In the genomic region with DNA sequence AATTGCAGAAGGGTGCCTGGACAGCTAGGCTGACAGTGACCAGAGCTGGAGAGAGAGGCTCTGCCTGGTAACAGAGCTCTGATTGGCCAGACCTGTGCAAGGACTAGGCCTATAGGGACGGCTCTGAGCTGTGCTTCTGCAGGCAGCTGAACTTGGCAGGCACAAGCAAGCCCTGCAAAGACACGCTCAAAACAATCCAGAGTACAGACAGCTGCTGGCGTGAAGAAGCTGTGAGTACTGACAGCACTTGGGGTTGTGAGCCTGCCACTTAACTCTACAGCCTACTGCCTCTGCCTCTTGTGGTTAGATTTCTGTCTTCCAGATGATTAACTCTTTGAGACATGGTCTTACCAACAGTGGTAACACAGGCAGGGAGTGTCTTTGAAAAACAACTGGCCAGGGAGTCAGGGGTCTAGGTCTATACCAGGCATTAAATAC, we compare ENCODE assay signal across 8 cellular contexts.
DNase-seq lines count a peak whose midpoint lies in the region; FAIRE-seq and TF ChIP-seq lines count a peak whose summit lies in the region.

No MANE protein-coding gene starts in this region.

- no peaks in the 10 kb centered on the region for H3K79me2 ChIP-seq in keratinocyte (ENCODE audit: control insufficient read depth, insufficient read depth, low read length)

- no peaks in the 10 kb centered on the region for H3K27me3 ChIP-seq in keratinocyte (ENCODE audit: control insufficient read depth, extremely low read depth, insufficient read depth, low read length)

- H3K4me1 Mint-ChIP-seq in activated CD4-positive, alpha-beta T cell treated with anti-CD3 and anti-CD28 coated beads, Interleukin-2, amount 10 ng/mL, durations not matched to agents 24 days and 14 days: peaks cover 5% of the 10 kb centered on the region

- no peaks in the 10 kb centered on the region for H3K9me3 ChIP-seq in keratinocyte (ENCODE audit: control insufficient read depth, low read depth, low read length)

- H3K9me1 ChIP-seq in keratinocyte (ENCODE audit: control insufficient read depth, extremely low read depth, insufficient read depth, low read length): no peaks in the 10 kb centered on the region

- TF ChIP-seq CTCF in keratinocyte (optimal IDR thresholded peaks at IDR 0.05 in 1 of 3, IDR thresholded peaks at IDR 0.05 in 1 of 3, conservative IDR thresholded peaks at IDR 0.05 in 1 of 3; ENCODE audit: extremely low read depth in 1 of 3, insufficient read depth in 2 of 3, low read length in 3 of 3): no peak

- no peaks in the 10 kb centered on the region for H3K36me3 ChIP-seq in keratinocyte (ENCODE audit: control insufficient read depth in 2 of 2, extremely low read depth in 1 of 2, insufficient read depth in 2 of 2, low read length in 2 of 2)

- no peak overlapping the region for H3K4me3 Mint-ChIP-seq in activated CD4-positive, alpha-beta T cell treated with anti-CD3 and anti-CD28 coated beads, Interleukin-2, amount 10 ng/mL, durations not matched to agents 24 days and 14 days

- H3K9ac ChIP-seq in keratinocyte (ENCODE audit: control insufficient read depth, extremely low read depth, insufficient read depth, low read length): peak overlapping the region; percentile 15

- dilution Hi-C loops in keratinocyte (cut with MboI; ENCODE audit: extremely low pct_ligation_motif_present, low sequenced_read_pairs): no loop called here

- H3K27ac Mint-ChIP-seq in activated CD4-positive, alpha-beta T cell treated with anti-CD3 and anti-CD28 coated beads, Interleukin-2, amount 10 ng/mL, durations not matched to agents 24 days and 14 days: no peak overlapping the region

- H3K27me3 Mint-ChIP-seq in activated CD4-positive, alpha-beta T cell treated with anti-CD3 and anti-CD28 coated beads, Interleukin-2, amount 10 ng/mL, durations not matched to agents 24 days and 14 days: no peaks in the 10 kb centered on the region

- peak overlapping the region; percentile 58 for H3K4me2 ChIP-seq in keratinocyte (ENCODE audit: control insufficient read depth, extremely low read depth, insufficient read depth, low read depth, low read length)

- H3K4me1 ChIP-seq in keratinocyte (ENCODE audit: control insufficient read depth, extremely low read depth, insufficient read depth, low read length): peaks cover 11% of the 10 kb centered on the region

- H4K20me1 ChIP-seq in keratinocyte (ENCODE audit: control insufficient read depth, extremely low read depth, insufficient read depth, low read length): no peaks in the 10 kb centered on the region

- peak; percentile 63 for DNase-seq in activated CD4-positive, alpha-beta T cell treated with anti-CD3 and anti-CD28 coated beads, Interleukin-2, amount 10 ng/mL, durations not matched to agents 24 days and 14 days
- no peak for DNase-seq in activated CD4-positive, alpha-beta T cell treated with anti-CD3 and anti-CD28 coated beads for 4 hours
- DNase-seq in H54 (ENCODE audit: insufficient read length, low spot score): peak; percentile 65
- peak; percentile 59 to 61 for DNase-seq in Kasumi-1 (lab: John Stamatoyannopoulos, UW)
- DNase-seq in RCC 7860 (ENCODE audit: low spot score): peak; percentile 49
- peak; percentile 95 for DNase-seq in cerebellar cortex (ENCODE audit: low spot score)
- DNase-seq in keratinocyte (ENCODE audit: low read depth, low spot score): peak; percentile 88
- DNase-seq in smooth muscle cell of the brain vasculature (ENCODE audit: low read depth, low spot score): peak; percentile 88

- H2AFZ ChIP-seq in keratinocyte (ENCODE audit: control insufficient read depth, low read length): peak overlapping the region; percentile 53

- FAIRE-seq in H54 (lab: Jason Lieb, UNC) (peak; percentile 84), RCC 7860 (lab: Jason Lieb, UNC) (no peak), keratinocyte (lab: Jason Lieb, UNC) (peak; percentile 93)

- H3K27ac ChIP-seq in keratinocyte (ENCODE audit: control insufficient read depth, insufficient read depth, low read length): peak overlapping the region; percentile 55

- H3K4me3 ChIP-seq in keratinocyte (ENCODE audit: control insufficient read depth in 2 of 3, extremely low read depth in 1 of 3, insufficient read depth in 2 of 3, low read depth in 1 of 3, low read length in 3 of 3): no peak overlapping the region

- H3K36me3 Mint-ChIP-seq in activated CD4-positive, alpha-beta T cell treated with anti-CD3 and anti-CD28 coated beads, Interleukin-2, amount 10 ng/mL, durations not matched to agents 24 days and 14 days (ENCODE audit: low read depth): no peaks in the 10 kb centered on the region

- H3K9me3 Mint-ChIP-seq in activated CD4-positive, alpha-beta T cell treated with anti-CD3 and anti-CD28 coated beads, Interleukin-2, amount 10 ng/mL, durations not matched to agents 24 days and 14 days: no peaks in the 10 kb centered on the region

- intact Hi-C loops in activated CD4-positive, alpha-beta T cell treated with anti-CD3 and anti-CD28 coated beads, Interleukin-2, amount 10 ng/mL, durations not matched to agents 24 days and 14 days (cut with micrococcal nuclease): no loop called here

- no peak for TF ChIP-seq POLR2A in H54 (IDR thresholded peaks at IDR 0.05; ENCODE audit: low read depth, low read length)

Comparison
In these comparisons a context has a peak if more than half of its experiments do, and no peak if none do; other contexts are left out.
1. DNase-seq: peak in activated CD4-positive, alpha-beta T cell treated with anti-CD3 and anti-CD28 coated beads, Interleukin-2, amount 10 ng/mL, durations not matched to agents 24 days and 14 days (single experiment), H54 (single experiment), Kasumi-1 (2 of 2), RCC 7860 (single experiment), cerebellar cortex (single experiment), keratinocyte (single experiment) and smooth muscle cell of the brain vasculature (single experiment); none in activated CD4-positive, alpha-beta T cell treated with anti-CD3 and anti-CD28 coated beads for 4 hours (0 of 2).